Comparison of ENCODE assay signal across 11 cellular contexts in genomic region chr4:181952478-181952877, GRCh38.
DNase-seq lines count a peak whose midpoint lies in the region; ATAC-seq and TF ChIP-seq lines count a peak whose summit lies in the region.
"Had no signal": no experiment of that assay in that cellular context is flagged by ENCODE, and none has a peak within 500 bp of the region (broad histone marks: within the 10 kb centered on the region; RNA-seq: fewer than 3 reads in every experiment).

No MANE protein-coding gene starts in this region.

- H3K27me3 ChIP-seq in smooth muscle cell (ENCODE audit: low read depth) = no peaks in the 10 kb centered on the region

- no peaks in the 10 kb centered on the region for H3K9me3 ChIP-seq in smooth muscle cell (replicated peaks; ENCODE audit: low read depth)

- DNase-seq in DMS53 (lab: John Stamatoyannopoulos, UW) = peak; percentile 22
- DNase-seq in DMS53 treated with DMSO at 0.1 percent for 48 hours (lab: John Stamatoyannopoulos, UW; ENCODE audit: unreplicated experiment) = no peak
- peak; percentile 96 for DNase-seq in foreskin melanocyte
- DNase-seq in smooth muscle cell (lab: John Stamatoyannopoulos, UW; ENCODE audit: unreplicated experiment) = no peak
- no peak for DNase-seq in NCI-H146 (lab: John Stamatoyannopoulos, UW)
- DNase-seq: 8988T; stimulated activated CD8-positive, alpha-beta memory T cell treated with anti-CD3 and anti-CD28 coated beads, Interleukin-4, amount 100 ng/mL, for 48 hours had no signal

- ATAC-seq in SK-N-SH treated with all-trans-retinoic acid at 6 μM for 48 hours (peak; percentile 97), HG03460 (IDR thresholded peaks at IDR 0.05; ENCODE audit: unreplicated experiment) (no peak), GM19463 (IDR thresholded peaks at IDR 0.05; ENCODE audit: unreplicated experiment) (no peak)

- H2AFZ ChIP-seq in smooth muscle cell (ENCODE audit: low read depth) = peak overlapping the region; percentile 64

- TF ChIP-seq CTCF in smooth muscle cell (IDR thresholded peaks at IDR 0.05; ENCODE audit: borderline replicate concordance, insufficient read depth, poor library complexity, severe bottlenecking) = no peak

- H3K27ac ChIP-seq in smooth muscle cell (ENCODE audit: low read depth) = peak overlapping the region; percentile 93
- H3K27ac ChIP-seq: KMS-11 had no signal

- H4K20me1 ChIP-seq in smooth muscle cell (ENCODE audit: low read depth) = no peaks in the 10 kb centered on the region

- H3K4me3 ChIP-seq in smooth muscle cell = no peak overlapping the region

- peaks cover 14% of the 10 kb centered on the region for H3K4me1 ChIP-seq in smooth muscle cell (ENCODE audit: low read depth)

- H3F3A ChIP-seq in smooth muscle cell (ENCODE audit: low read depth) = peaks cover 13% of the 10 kb centered on the region

- 15% methylated on average over 7 of the region's 7 CpGs for WGBS in smooth muscle cell (ENCODE audit: low lambda C conversion rate)

- peak overlapping the region; percentile 48 for H3K4me2 ChIP-seq in smooth muscle cell
- H3K4me2 ChIP-seq: KMS-11 had no signal

- H3K79me2 ChIP-seq in smooth muscle cell (ENCODE audit: low read depth) = no peaks in the 10 kb centered on the region

- no peaks in the 10 kb centered on the region for H3K36me3 ChIP-seq in smooth muscle cell (ENCODE audit: low read depth)

- peak overlapping the region; percentile 46 for H3K9ac ChIP-seq in smooth muscle cell (ENCODE audit: low read depth)
- H3K9ac ChIP-seq: KMS-11 had no signal

TF ChIP-seq in SK-N-SH treated with all-trans-retinoic acid at 6 μM for 48 hours, 23 proteins besides CTCF, POLR2A, EP300 and RAD21:
- no peak for TF ChIP-seq CSRNP3 (CRISPR knock-in tag; IDR thresholded peaks at IDR 0.05)
- TF ChIP-seq ARNTL (CRISPR knock-in tag; IDR thresholded peaks at IDR 0.05; ENCODE audit: borderline replicate concordance, low read depth) = no peak
- no peak for TF ChIP-seq SNAI2 (CRISPR knock-in tag; IDR thresholded peaks at IDR 0.05)
- no peak for TF ChIP-seq PPARA (CRISPR knock-in tag; IDR thresholded peaks at IDR 0.05; ENCODE audit: borderline replicate concordance)
- TF ChIP-seq RARB (CRISPR knock-in tag; IDR thresholded peaks at IDR 0.05) = no peak
- TF ChIP-seq, protein P1, sequence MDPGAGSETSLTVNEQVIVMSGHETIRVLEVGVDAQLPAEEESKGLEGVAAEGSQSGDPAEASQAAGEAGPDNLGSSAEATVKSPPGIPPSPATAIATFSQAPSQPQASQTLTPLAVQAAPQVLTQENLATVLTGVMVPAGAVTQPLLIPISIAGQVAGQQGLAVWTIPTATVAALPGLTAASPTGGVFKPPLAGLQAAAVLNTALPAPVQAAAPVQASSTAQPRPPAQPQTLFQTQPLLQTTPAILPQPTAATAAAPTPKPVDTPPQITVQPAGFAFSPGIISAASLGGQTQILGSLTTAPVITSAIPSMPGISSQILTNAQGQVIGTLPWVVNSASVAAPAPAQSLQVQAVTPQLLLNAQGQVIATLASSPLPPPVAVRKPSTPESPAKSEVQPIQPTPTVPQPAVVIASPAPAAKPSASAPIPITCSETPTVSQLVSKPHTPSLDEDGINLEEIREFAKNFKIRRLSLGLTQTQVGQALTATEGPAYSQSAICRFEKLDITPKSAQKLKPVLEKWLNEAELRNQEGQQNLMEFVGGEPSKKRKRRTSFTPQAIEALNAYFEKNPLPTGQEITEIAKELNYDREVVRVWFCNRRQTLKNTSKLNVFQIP (CRISPR knock-in tag; IDR thresholded peaks at IDR 0.05; ENCODE audit: borderline replicate concordance, low read depth) = no peak
- no peak for TF ChIP-seq ZC3H10 (CRISPR knock-in tag; IDR thresholded peaks at IDR 0.05)
- no peak for TF ChIP-seq CSDC2 (CRISPR knock-in tag; IDR thresholded peaks at IDR 0.05)
- TF ChIP-seq ZNF565 (CRISPR knock-in tag; conservative IDR thresholded peaks at IDR 0.05; ENCODE audit: low read depth) = no peak

Comparison
In these comparisons a context has a peak if more than half of its experiments do, and no peak if none do; other contexts are left out.
1. DNase-seq: peak in DMS53 (single experiment) and foreskin melanocyte (single experiment); none in DMS53 treated with DMSO at 0.1 percent for 48 hours (single experiment), smooth muscle cell (single experiment) and NCI-H146 (single experiment).